Comparison of ENCODE assay signal across 1 cellular context in genomic region chr2:27734305-27734704, GRCh38.
TF ChIP-seq lines count a peak whose summit lies in the region.

No MANE protein-coding gene starts in this region.

TF ChIP-seq in endothelial cell of umbilical vein, 7 proteins besides CTCF, POLR2A, EP300 and RAD21:
- no peak for TF ChIP-seq FOS (IDR thresholded peaks at IDR 0.05; ENCODE audit: borderline replicate concordance, insufficient read depth, low read length)
- TF ChIP-seq EZH2 (IDR thresholded peaks at IDR 0.05; ENCODE audit: borderline replicate concordance, low read depth, low read length, severe bottlenecking) = no peak
- TF ChIP-seq JUN (IDR thresholded peaks at IDR 0.05; ENCODE audit: borderline replicate concordance, insufficient read depth, insufficient read length, low read depth) = no peak
- no peak for TF ChIP-seq GATA2 (IDR thresholded peaks at IDR 0.05; ENCODE audit: insufficient read depth, insufficient read length, low read depth, low read length)
